ENCODE assay signal across 15 cellular contexts in genomic region chr17:19316756-19317358, GRCh38. TPM values are rescaled to one million over a fixed set of nuclear protein-coding genes. Genes with fewer than 3 reads are reported as not detected.
DNase-seq lines count a peak whose midpoint lies in the region; ATAC-seq and TF ChIP-seq lines count a peak whose summit lies in the region.
"Had no signal": no experiment of that assay in that cellular context is flagged by ENCODE, and none has a peak within 500 bp of the region (broad histone marks: within the 10 kb centered on the region; RNA-seq: fewer than 3 reads in every experiment).

No MANE protein-coding gene starts in this region.

- H3K4me3 ChIP-seq in liver (ENCODE audit: low read depth in 1 of 3, low read length in 3 of 3) = no peak overlapping the region
- no peak overlapping the region for H3K4me3 ChIP-seq in skeletal muscle tissue (ENCODE audit: low read length in 3 of 3)

- H3K27ac ChIP-seq in liver (ENCODE audit: low read depth in 1 of 2, low read length in 2 of 2) (peak overlapping the region; percentile 2 to 25), skeletal muscle tissue (ENCODE audit: low read depth, low read length) (no peak overlapping the region)

- no peak for TF ChIP-seq CTCF in liver (IDR thresholded peaks at IDR 0.05; ENCODE audit: low read depth, low read length, missing input control)

- DNase-seq in cerebellum (ENCODE audit: low spot score) (peak; percentile 39), DMS153 (lab: John Stamatoyannopoulos, UW) (no peak), erythroblast (lab: John Stamatoyannopoulos, UW) (no peak)
- DNase-seq: activated naive CD8-positive, alpha-beta T cell treated with anti-CD3 and anti-CD28 coated beads, Interleukin-2, amount 50 U/mL, for 24 hours; CD4-positive, CD25-positive, alpha-beta regulatory T cell; effector memory CD8-positive, alpha-beta T cell; NCI-H1417 treated with DMSO at 0.1 percent for 48 hours; NCI-H748 treated with DMSO at 0.1 percent for 48 hours; stimulated activated CD4-positive, alpha-beta T cell treated with anti-CD3 and anti-CD28 coated beads, Interleukin-2, amount 100 ng/mL, for 48 hours; stimulated activated naive B cell treated with anti-CD40 and anti-IgM and Interleukin-4, amounts not matched to agents 10 μg/mL and 1 μg/mL and 100 μg/mL, for 72 hours had no signal

- no peaks in the 10 kb centered on the region for H3K9me3 ChIP-seq in liver (ENCODE audit: control insufficient read depth in 4 of 4, low read length in 3 of 4)
- no peaks in the 10 kb centered on the region for H3K9me3 ChIP-seq in skeletal muscle tissue (ENCODE audit: control insufficient read depth in 3 of 3, low read length in 3 of 3)

- no peak for TF ChIP-seq POLR2A in erythroblast (IDR thresholded peaks at IDR 0.05; ENCODE audit: low read length)

- H3K4me1 ChIP-seq in liver (ENCODE audit: control insufficient read depth in 4 of 4, insufficient read depth in 4 of 4, low read length in 3 of 4) (peaks cover 0 to 29% (median 17%) of the 10 kb centered on the region in 4 donors), skeletal muscle tissue (ENCODE audit: control insufficient read depth in 3 of 3, insufficient read depth in 3 of 3, low read length in 3 of 3) (peaks cover 19 to 30% (median 22%) of the 10 kb centered on the region in 3 donors)

- H3K36me3 ChIP-seq in liver (ENCODE audit: control insufficient read depth in 4 of 4, insufficient read depth in 3 of 4, low read depth in 1 of 4, low read length in 3 of 4) = peaks cover 2 to 15% (median 7%) of the 10 kb centered on the region in 4 donors
- H3K36me3 ChIP-seq in skeletal muscle tissue (ENCODE audit: control insufficient read depth in 3 of 3, insufficient read depth in 3 of 3, low read length in 3 of 3) = peaks cover 19 to 35% (median 21%) of the 10 kb centered on the region in 3 donors

- H3K9ac ChIP-seq in liver (ENCODE audit: low read depth in 1 of 2, low read length in 2 of 2) (no peak overlapping the region), skeletal muscle tissue (ENCODE audit: low read depth in 1 of 3, low read length in 3 of 3) (peak overlapping the region in 2 of 3 donors; percentile 51 to 62)

- ATAC-seq in GM21447 (IDR thresholded peaks at IDR 0.05; ENCODE audit: unreplicated experiment) (no peak), GM18498 (IDR thresholded peaks at IDR 0.05; ENCODE audit: unreplicated experiment) (no peak)
- ATAC-seq: activated naive CD8-positive, alpha-beta T cell treated with anti-CD3 and anti-CD28 coated beads, Interleukin-2, amount 50 U/mL, for 24 hours; effector memory CD8-positive, alpha-beta T cell had no signal

- H3K27me3 ChIP-seq in liver (ENCODE audit: control insufficient read depth in 4 of 4, insufficient read depth in 4 of 4, low read length in 3 of 4) (no peaks in the 10 kb centered on the region), skeletal muscle tissue (ENCODE audit: control insufficient read depth in 3 of 3, insufficient read depth in 3 of 3, low read length in 3 of 3) (no peaks in the 10 kb centered on the region)

- TF ChIP-seq RAD21 in Ishikawa (IDR thresholded peaks at IDR 0.05; ENCODE audit: low read depth) = no peak
- no peak for TF ChIP-seq RAD21 in liver (IDR thresholded peaks at IDR 0.05)

- 70% methylated on average over 3 of the region's 3 CpGs for WGBS in liver

- TF ChIP-seq EP300 in Ishikawa (IDR thresholded peaks at IDR 0.05; ENCODE audit: borderline replicate concordance) = peak; percentile 75

TF ChIP-seq in Ishikawa, 13 proteins besides CTCF, POLR2A, EP300 and RAD21:
- TF ChIP-seq ZBTB7A (IDR thresholded peaks at IDR 0.05; ENCODE audit: low read depth) (no peak; the same call in 1 of the 2 replicates), TEAD4 (IDR thresholded peaks at IDR 0.05) (peak; percentile 88), TCF12 (IDR thresholded peaks at IDR 0.05; ENCODE audit: low read depth) (peak; percentile 85), FOXM1 (IDR thresholded peaks at IDR 0.05; ENCODE audit: borderline replicate concordance, low read depth) (0 out of 2 replicates have a peak, but pooled peaks have one; percentile 45), EGR1 (IDR thresholded peaks at IDR 0.05) (no peak), NFIC (IDR thresholded peaks at IDR 0.05) (no peak; the same call in 1 of the 2 replicates), REST (IDR thresholded peaks at IDR 0.05; ENCODE audit: low read depth) (no peak), TAF1 (IDR thresholded peaks at IDR 0.05; ENCODE audit: low read depth) (0 out of 2 replicates have a peak, but pooled peaks have one; percentile 38)

TF ChIP-seq in liver, 16 proteins besides CTCF, POLR2A, EP300 and RAD21:
- TF ChIP-seq GABPA (IDR thresholded peaks at IDR 0.05 in 1 of 2, conservative IDR thresholded peaks at IDR 0.05 in 1 of 2) (no peak), JUND (IDR thresholded peaks at IDR 0.05) (no peak), ZBTB33 (IDR thresholded peaks at IDR 0.05) (no peak), REST (IDR thresholded peaks at IDR 0.05) (no peak), RXRA (IDR thresholded peaks at IDR 0.05) (no peak), SP1 (IDR thresholded peaks at IDR 0.05) (no peak), EGR1 (IDR thresholded peaks at IDR 0.05; ENCODE audit: low read depth in 2 of 2) (no peak), HNF4A (conservative IDR thresholded peaks at IDR 0.05) (no peak), FOXA1 (IDR thresholded peaks at IDR 0.05) (no peak), ATF3 (IDR thresholded peaks at IDR 0.05) (no peak), NR2F2 (IDR thresholded peaks at IDR 0.05) (no peak)

RNA-seq across cellular contexts. Expression of gene B9D1, which starts 45.7 kb away (rescaled TPM):
- total RNA-seq in cerebellum (13.8 TPM), liver (10 to 100 TPM; 10.8 to 22.0 TPM), skeletal muscle tissue (3.1 TPM)
- 10 to 100 TPM in 1 of 2 donors, 1 to 10 TPM in 1; 8.4 to 10.8 TPM for polyA plus RNA-seq in liver

Comparison
In these comparisons a context has a peak if more than half of its experiments do, and no peak if none do; other contexts are left out.
1. H3K9ac ChIP-seq: peak in skeletal muscle tissue (2 of 3); none in liver (0 of 2).